14 cellular contexts compared by ENCODE assay signal in the genomic region with DNA sequence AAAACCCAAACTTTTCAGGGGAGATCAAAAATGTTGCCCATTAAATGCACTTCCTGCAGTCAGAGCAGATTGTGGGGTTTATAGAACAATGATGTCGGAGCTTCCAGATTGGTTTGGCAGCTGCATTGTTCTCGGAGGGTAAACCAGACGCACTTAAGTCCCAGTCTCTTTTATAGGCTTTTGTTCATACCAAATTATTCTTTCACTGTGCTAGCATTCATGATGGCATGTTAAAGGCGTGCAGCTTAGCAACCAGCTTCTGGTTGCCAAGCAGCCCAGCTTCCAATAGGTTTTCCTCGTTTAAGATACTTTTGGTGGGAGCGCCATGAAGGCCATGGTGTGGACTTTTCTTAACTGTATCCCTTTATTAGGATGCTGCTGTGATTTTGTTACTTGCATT.
DNase-seq lines count a peak whose midpoint lies in the region; ATAC-seq and TF ChIP-seq lines count a peak whose summit lies in the region.
"Had no signal": no experiment of that assay in that cellular context is flagged by ENCODE, and none has a peak within 500 bp of the region (broad histone marks: within the 10 kb centered on the region; RNA-seq: fewer than 3 reads in every experiment).

No MANE protein-coding gene starts in this region.

- H3K4me3 ChIP-seq in fibroblast of pulmonary artery (replicated peaks; ENCODE audit: low read depth, low read length), result no peak overlapping the region
- H3K4me3 ChIP-seq: A549, cardiac muscle cell, tibial nerve had no signal

- peak; percentile 56 for DNase-seq in NCI-H2171 treated with DMSO at 0.1 percent for 48 hours (lab: John Stamatoyannopoulos, UW)
- DNase-seq in NCI-H2171 (lab: John Stamatoyannopoulos, UW), result no peak
- peak; percentile 96 for DNase-seq in NCI-H69 (lab: John Stamatoyannopoulos, UW)
- peak; percentile 43 for DNase-seq in fibroblast of pulmonary artery (ENCODE audit: low read depth)
- DNase-seq in superior temporal gyrus (ENCODE audit: extremely low spot score), result peak; percentile 46
- no peak for DNase-seq in COLO829 (ENCODE audit: low spot score)
- DNase-seq: activated CD8-positive, alpha-beta memory T cell treated with anti-CD3 and anti-CD28 coated beads for 24 hours; activated naive CD4-positive, alpha-beta T cell treated with Interleukin-2 at 50 U/mL for 16 hours; Calu3 had no signal

- ATAC-seq in HG03460 (IDR thresholded peaks at IDR 0.05; ENCODE audit: unreplicated experiment) (no peak), HG03025 (IDR thresholded peaks at IDR 0.05; ENCODE audit: low FRiP score, unreplicated experiment) (no peak)
- ATAC-seq: A549 had no signal

- TF ChIP-seq CTCF in fibroblast of pulmonary artery (IDR thresholded peaks at IDR 0.05; ENCODE audit: low read length, missing control alignments), result no peak

Comparison
In these comparisons a context has a peak if more than half of its experiments do, and no peak if none do; other contexts are left out.
1. DNase-seq: peak in NCI-H2171 treated with DMSO at 0.1 percent for 48 hours (single experiment), NCI-H69 (single experiment), fibroblast of pulmonary artery (single experiment) and superior temporal gyrus (single experiment); none in NCI-H2171 (single experiment) and COLO829 (single experiment).